ENCODE assay signal across 2 cellular contexts in the genomic region with DNA sequence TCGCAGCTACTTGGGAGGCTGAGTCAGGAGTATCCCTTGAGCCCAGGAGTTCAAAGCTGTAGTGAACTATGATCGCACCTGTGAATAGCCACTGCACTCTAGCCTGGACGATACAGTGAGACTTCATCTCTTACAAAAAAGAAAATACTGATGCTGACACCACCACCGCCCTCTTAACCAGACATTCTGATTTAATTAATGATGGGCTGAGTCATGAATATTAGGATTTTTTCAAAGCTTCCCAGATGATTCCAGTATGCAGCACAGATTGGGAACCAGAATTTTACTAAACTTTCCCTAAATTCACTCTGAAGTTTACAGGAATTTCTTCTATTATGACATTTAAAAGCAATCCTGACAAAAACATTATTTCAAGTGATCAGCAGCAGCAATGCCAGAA.
TF ChIP-seq lines count a peak whose summit lies in the region.

No MANE protein-coding gene starts in this region.

TF ChIP-seq in SK-N-SH treated with all-trans-retinoic acid at 6 μM for 48 hours, 23 proteins besides CTCF, POLR2A, EP300 and RAD21 (continued from another document):
- no peak for TF ChIP-seq CSRNP3 (CRISPR knock-in tag; IDR thresholded peaks at IDR 0.05)
- TF ChIP-seq TCF4 (CRISPR knock-in tag; IDR thresholded peaks at IDR 0.05; ENCODE audit: borderline replicate concordance): no peak
- no peak for TF ChIP-seq RARB (CRISPR knock-in tag; IDR thresholded peaks at IDR 0.05)
- TF ChIP-seq PPARA (CRISPR knock-in tag; IDR thresholded peaks at IDR 0.05; ENCODE audit: borderline replicate concordance): no peak
- TF ChIP-seq ZNF8 (CRISPR knock-in tag; IDR thresholded peaks at IDR 0.05): no peak
- no peak for TF ChIP-seq ZFP3 (CRISPR knock-in tag; IDR thresholded peaks at IDR 0.05)
- TF ChIP-seq ZC3H10 (CRISPR knock-in tag; IDR thresholded peaks at IDR 0.05): no peak
- TF ChIP-seq ISL1 (CRISPR knock-in tag; IDR thresholded peaks at IDR 0.05): no peak
- no peak for TF ChIP-seq ESRRG (CRISPR knock-in tag; IDR thresholded peaks at IDR 0.05)
TF ChIP-seq in SK-N-SH treated with all-trans-retinoic acid at 6 μM for 48 hours: peak in this region for 0.

TF ChIP-seq in SK-N-SH, 30 proteins besides CTCF, POLR2A, EP300 and RAD21 (continued from another document):
- TF ChIP-seq, protein P1, sequence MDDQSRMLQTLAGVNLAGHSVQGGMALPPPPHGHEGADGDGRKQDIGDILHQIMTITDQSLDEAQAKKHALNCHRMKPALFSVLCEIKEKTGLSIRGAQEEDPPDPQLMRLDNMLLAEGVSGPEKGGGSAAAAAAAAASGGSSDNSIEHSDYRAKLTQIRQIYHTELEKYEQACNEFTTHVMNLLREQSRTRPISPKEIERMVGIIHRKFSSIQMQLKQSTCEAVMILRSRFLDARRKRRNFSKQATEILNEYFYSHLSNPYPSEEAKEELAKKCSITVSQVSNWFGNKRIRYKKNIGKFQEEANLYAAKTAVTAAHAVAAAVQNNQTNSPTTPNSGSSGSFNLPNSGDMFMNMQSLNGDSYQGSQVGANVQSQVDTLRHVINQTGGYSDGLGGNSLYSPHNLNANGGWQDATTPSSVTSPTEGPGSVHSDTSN (IDR thresholded peaks at IDR 0.05): no peak
- no peak for TF ChIP-seq RXRA (IDR thresholded peaks at IDR 0.05; ENCODE audit: borderline replicate concordance, low read depth)
- TF ChIP-seq GABPA (IDR thresholded peaks at IDR 0.05; ENCODE audit: low read depth): no peak
- no peak for TF ChIP-seq EZH2phosphoT487 (IDR thresholded peaks at IDR 0.05; ENCODE audit: borderline replicate concordance, low read depth)
